ENCODE assay signal across 1 cellular context in the genomic region with DNA sequence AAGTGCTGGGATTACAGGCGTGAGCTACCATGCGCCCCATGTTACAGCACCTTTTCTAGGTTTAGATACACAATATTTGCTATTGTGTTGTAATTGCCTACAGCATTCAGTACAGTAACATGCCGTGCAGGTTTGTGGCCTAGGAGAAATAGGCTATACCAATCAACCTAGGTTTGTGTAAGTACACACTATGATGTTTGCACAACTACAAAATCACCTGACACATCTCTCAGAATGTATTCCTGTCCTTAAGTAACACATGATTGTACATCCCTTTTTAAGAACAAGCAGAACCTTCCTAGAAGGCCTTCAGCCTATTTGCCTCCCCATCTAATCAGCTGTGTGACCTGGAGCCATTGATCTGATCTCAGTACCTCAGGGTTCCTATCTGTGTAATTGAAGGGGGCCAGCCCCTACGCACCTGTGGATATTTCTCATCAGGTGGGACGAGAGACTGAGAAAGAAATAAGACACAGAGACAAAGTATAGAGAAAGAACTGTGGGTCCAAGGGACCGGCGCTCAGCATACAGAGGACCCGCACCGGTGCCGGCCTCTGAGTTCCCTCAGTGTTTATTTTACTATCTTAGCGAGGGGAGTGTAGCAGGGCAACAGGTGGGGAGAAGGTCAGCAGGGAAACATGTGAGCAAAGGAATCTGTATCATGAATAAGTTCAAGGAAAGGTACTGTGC.
TF ChIP-seq lines count a peak whose summit lies in the region.

No MANE protein-coding gene starts in this region.

TF ChIP-seq in K562, 482 proteins besides CTCF, POLR2A, EP300 and RAD21:
- TF ChIP-seq MAFK (IDR thresholded peaks at IDR 0.05; ENCODE audit: low read length), result no peak
- no peak for TF ChIP-seq SMAD3 (CRISPR knock-in tag; conservative IDR thresholded peaks at IDR 0.05)
